36 cellular contexts compared by ENCODE assay signal in the genomic region with DNA sequence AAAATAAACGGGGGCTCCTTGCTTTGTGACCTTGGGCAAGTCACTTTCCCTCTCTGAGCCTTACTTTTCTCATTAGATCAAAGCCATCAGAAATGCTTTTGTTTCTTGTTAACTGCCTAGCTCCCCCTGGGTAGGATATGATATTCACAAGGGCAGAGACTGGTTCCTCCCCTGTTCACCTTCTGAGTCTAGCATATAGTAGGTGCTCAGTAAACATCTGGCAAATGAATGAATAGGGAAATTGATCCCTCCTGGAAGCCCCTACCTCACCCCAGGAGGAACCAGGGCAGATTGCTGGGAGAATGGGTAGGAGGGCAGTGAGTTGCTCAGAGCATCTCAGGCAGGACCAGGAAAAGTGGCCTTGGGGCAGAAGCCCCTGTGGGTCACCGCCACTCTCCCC. TPM values are rescaled to one million over a fixed set of nuclear protein-coding genes. Genes with fewer than 3 reads are reported as not detected.
"Had no signal": no experiment of that assay in that cellular context is flagged by ENCODE, and none has a peak within 500 bp of the region (broad histone marks: within the 10 kb centered on the region; RNA-seq: fewer than 3 reads in every experiment).

No MANE protein-coding gene starts in this region.

- H3K27me3 ChIP-seq: ascending aorta, cardiac muscle cell had no signal

- H3K27ac Mint-ChIP-seq: activated B cell treated with CpG ODN at 0.5 μM for 24 hours; activated CD4-positive, alpha-beta memory T cell treated with anti-CD3 and anti-CD28 coated beads, Interleukin-2, amount 10 ng/mL, durations not matched to agents 7 days and 5 days; activated CD4-positive, alpha-beta T cell treated with anti-CD3 and anti-CD28 coated beads, Interleukin-2, amount 10 ng/mL, durations not matched to agents 24 days and 14 days; activated CD8-positive, alpha-beta memory T cell treated with anti-CD3 and anti-CD28 coated beads, Interleukin-2, amount 10 ng/mL, durations not matched to agents 7 days and 5 days; activated CD8-positive, alpha-beta T cell treated with anti-CD3 and anti-CD28 coated beads, Interleukin-2, amount 10 ng/mL, durations not matched to agents 7 days and 5 days; activated naive CD4-positive, alpha-beta T cell treated with anti-CD3 and anti-CD28 coated beads, Interleukin-2, amount 10 ng/mL, durations not matched to agents 7 days and 5 days; activated naive CD4-positive, alpha-beta T cell treated with anti-CD3 and anti-CD28 coated beads, Interleukin-2, amount 50 U/mL, for 24 hours; activated naive CD8-positive, alpha-beta T cell; activated naive CD8-positive, alpha-beta T cell treated with anti-CD3 and anti-CD28 coated beads, Interleukin-2, amount 10 ng/mL, durations not matched to agents 7 days and 5 days; activated naive CD8-positive, alpha-beta T cell treated with anti-CD3 and anti-CD28 coated beads, Interleukin-2, amount 50 U/mL, for 24 hours; activated T-cell treated with anti-CD3 and anti-CD28 coated beads, Interleukin-2, amount 50 U/mL, for 24 hours; activated T-helper 2 cell treated with anti-CD3 and anti-CD28 coated beads, Interferon-gamma antibody, Interleukin-2, Interleukin-4, amounts not matched to agents 10 μg/mL and 5 μg/mL and 100 μg/mL, durations not matched to agents 14 hours and 24 hours and 36 hours; brain; T-helper 1 cell treated with Interleukin-12 subunit alpha and Interleukin-12 subunit beta and Interleukin-4 antibody, amounts not matched to agents 30 μg/mL and 1 μg/mL, for 36 hours; T-helper 2 cell treated with Interferon-gamma antibody and Interleukin-4, amounts not matched to agents 5 μg/mL and 100 μg/mL, for 36 hours had no signal

- H3K9me3 Mint-ChIP-seq: activated B cell treated with CpG ODN at 0.5 μM for 24 hours; activated CD4-positive, alpha-beta memory T cell treated with anti-CD3 and anti-CD28 coated beads, Interleukin-2, amount 10 ng/mL, durations not matched to agents 7 days and 5 days; activated CD4-positive, alpha-beta T cell treated with anti-CD3 and anti-CD28 coated beads, Interleukin-2, amount 10 ng/mL, durations not matched to agents 24 days and 14 days; activated naive CD4-positive, alpha-beta T cell treated with anti-CD3 and anti-CD28 coated beads, Interleukin-2, amount 10 ng/mL, durations not matched to agents 7 days and 5 days; activated naive CD4-positive, alpha-beta T cell treated with anti-CD3 and anti-CD28 coated beads, Interleukin-2, amount 50 U/mL, for 24 hours; activated naive CD8-positive, alpha-beta T cell treated with anti-CD3 and anti-CD28 coated beads, Interleukin-2, amount 10 ng/mL, durations not matched to agents 7 days and 5 days; activated naive CD8-positive, alpha-beta T cell treated with anti-CD3 and anti-CD28 coated beads, Interleukin-2, amount 50 U/mL, for 24 hours; activated T-cell treated with anti-CD3 and anti-CD28 coated beads, Interleukin-2, amount 50 U/mL, for 24 hours; activated T-helper 2 cell treated with anti-CD3 and anti-CD28 coated beads, Interferon-gamma antibody, Interleukin-2, Interleukin-4, amounts not matched to agents 10 μg/mL and 5 μg/mL and 100 μg/mL, durations not matched to agents 14 hours and 24 hours and 36 hours; brain; central memory CD8-positive, alpha-beta T cell; T-helper 1 cell treated with Interleukin-12 subunit alpha and Interleukin-12 subunit beta and Interleukin-4 antibody, amounts not matched to agents 30 μg/mL and 1 μg/mL, for 36 hours; T-helper 2 cell treated with Interferon-gamma antibody and Interleukin-4, amounts not matched to agents 5 μg/mL and 100 μg/mL, for 36 hours had no signal

- H3K36me3 Mint-ChIP-seq: activated CD8-positive, alpha-beta memory T cell treated with anti-CD3 and anti-CD28 coated beads, Interleukin-2, amount 10 ng/mL, durations not matched to agents 7 days and 5 days; activated naive CD4-positive, alpha-beta T cell treated with anti-CD3 and anti-CD28 coated beads, Interleukin-2, amount 50 U/mL, for 24 hours; activated naive CD8-positive, alpha-beta T cell; activated naive CD8-positive, alpha-beta T cell treated with anti-CD3 and anti-CD28 coated beads, Interleukin-2, amount 10 ng/mL, durations not matched to agents 7 days and 5 days had no signal

- H3K9me3 ChIP-seq: ascending aorta had no signal

- H3K27ac ChIP-seq: ascending aorta, cardiac muscle cell had no signal

- H3K4me3 Mint-ChIP-seq: activated B cell treated with CpG ODN at 0.5 μM for 24 hours; activated CD4-positive, alpha-beta memory T cell treated with anti-CD3 and anti-CD28 coated beads, Interleukin-2, amount 10 ng/mL, durations not matched to agents 7 days and 5 days; activated CD4-positive, alpha-beta T cell treated with anti-CD3 and anti-CD28 coated beads, Interleukin-2, amount 10 ng/mL, durations not matched to agents 24 days and 14 days; activated CD8-positive, alpha-beta memory T cell treated with anti-CD3 and anti-CD28 coated beads, Interleukin-2, amount 10 ng/mL, durations not matched to agents 7 days and 5 days; activated CD8-positive, alpha-beta T cell treated with anti-CD3 and anti-CD28 coated beads, Interleukin-2, amount 10 ng/mL, durations not matched to agents 7 days and 5 days; activated naive CD4-positive, alpha-beta T cell treated with anti-CD3 and anti-CD28 coated beads, Interleukin-2, amount 10 ng/mL, durations not matched to agents 7 days and 5 days; activated naive CD4-positive, alpha-beta T cell treated with anti-CD3 and anti-CD28 coated beads, Interleukin-2, amount 50 U/mL, for 24 hours; activated naive CD8-positive, alpha-beta T cell; activated naive CD8-positive, alpha-beta T cell treated with anti-CD3 and anti-CD28 coated beads, Interleukin-2, amount 10 ng/mL, durations not matched to agents 7 days and 5 days; activated naive CD8-positive, alpha-beta T cell treated with anti-CD3 and anti-CD28 coated beads, Interleukin-2, amount 50 U/mL, for 24 hours; activated T-cell treated with anti-CD3 and anti-CD28 coated beads, Interleukin-2, amount 50 U/mL, for 24 hours; brain; central memory CD8-positive, alpha-beta T cell; T-helper 1 cell treated with Interleukin-12 subunit alpha and Interleukin-12 subunit beta and Interleukin-4 antibody, amounts not matched to agents 30 μg/mL and 1 μg/mL, for 36 hours; T-helper 2 cell treated with Interferon-gamma antibody and Interleukin-4, amounts not matched to agents 5 μg/mL and 100 μg/mL, for 36 hours had no signal

- H3K27me3 Mint-ChIP-seq: activated B cell treated with CpG ODN at 0.5 μM for 24 hours; activated CD4-positive, alpha-beta memory T cell treated with anti-CD3 and anti-CD28 coated beads, Interleukin-2, amount 10 ng/mL, durations not matched to agents 7 days and 5 days; activated CD4-positive, alpha-beta T cell treated with anti-CD3 and anti-CD28 coated beads, Interleukin-2, amount 10 ng/mL, durations not matched to agents 24 days and 14 days; activated CD8-positive, alpha-beta memory T cell treated with anti-CD3 and anti-CD28 coated beads, Interleukin-2, amount 10 ng/mL, durations not matched to agents 7 days and 5 days; activated naive CD4-positive, alpha-beta T cell treated with anti-CD3 and anti-CD28 coated beads, Interleukin-2, amount 10 ng/mL, durations not matched to agents 7 days and 5 days; activated naive CD4-positive, alpha-beta T cell treated with anti-CD3 and anti-CD28 coated beads, Interleukin-2, amount 50 U/mL, for 24 hours; activated naive CD8-positive, alpha-beta T cell; activated naive CD8-positive, alpha-beta T cell treated with anti-CD3 and anti-CD28 coated beads, Interleukin-2, amount 10 ng/mL, durations not matched to agents 7 days and 5 days; activated naive CD8-positive, alpha-beta T cell treated with anti-CD3 and anti-CD28 coated beads, Interleukin-2, amount 50 U/mL, for 24 hours; activated T-cell treated with anti-CD3 and anti-CD28 coated beads, Interleukin-2, amount 50 U/mL, for 24 hours; brain; central memory CD8-positive, alpha-beta T cell had no signal

- H3K4me1 ChIP-seq: ascending aorta had no signal

- H3K4me3 ChIP-seq: ascending aorta, cardiac muscle cell had no signal

- DNase-seq: activated B cell treated with CpG ODN at 0.5 μM for 24 hours; activated CD4-positive, alpha-beta memory T cell treated with anti-CD3 and anti-CD28 coated beads, Interleukin-2, amount 10 ng/mL, durations not matched to agents 7 days and 5 days; activated CD4-positive, alpha-beta T cell treated with anti-CD3 and anti-CD28 coated beads for 4 hours; activated CD4-positive, alpha-beta T cell treated with anti-CD3 and anti-CD28 coated beads, Interleukin-2, amount 10 ng/mL, durations not matched to agents 24 days and 14 days; activated CD4-positive, alpha-beta T cell treated with anti-CD3 and anti-CD28 coated beads, Interleukin-2, amount 50 U/mL, for 1 hour; activated CD4-positive, alpha-beta T cell treated with anti-CD3 and anti-CD28 coated beads, Interleukin-2, amount 50 U/mL, for 4 hours; activated CD4-positive, CD25-positive, alpha-beta regulatory T cell treated with anti-CD3 and anti-CD28 coated beads, Interleukin-2, amount 50 U/mL, for 72 hours; activated CD8-positive, alpha-beta memory T cell treated with anti-CD3 and anti-CD28 coated beads for 24 hours; activated CD8-positive, alpha-beta memory T cell treated with anti-CD3 and anti-CD28 coated beads, Interleukin-2, amount 10 ng/mL, durations not matched to agents 7 days and 5 days; activated CD8-positive, alpha-beta memory T cell treated with anti-CD3 and anti-CD28 coated beads, Interleukin-2, amount 50 U/mL, for 48 hours; activated CD8-positive, alpha-beta T cell treated with anti-CD3 and anti-CD28 coated beads, Interleukin-2, amount 10 ng/mL, durations not matched to agents 7 days and 5 days; activated effector memory CD4-positive, alpha-beta T cell treated with Interleukin-2 at 50 U/mL for 16 hours; activated gamma-delta T cell; activated naive CD4-positive, alpha-beta T cell treated with anti-CD3 and anti-CD28 coated beads, Interleukin-2, amount 10 ng/mL, durations not matched to agents 7 days and 5 days; activated naive CD4-positive, alpha-beta T cell treated with Interleukin-2 at 50 U/mL for 16 hours; activated naive CD8-positive, alpha-beta T cell treated with anti-CD3 and anti-CD28 coated beads, Interleukin-2, amount 10 ng/mL, durations not matched to agents 7 days and 5 days; activated naive CD8-positive, alpha-beta T cell treated with anti-CD3 and anti-CD28 coated beads, Interleukin-2, amount 50 U/mL, for 24 hours; activated T-cell treated with anti-CD3 and anti-CD28 coated beads, Interleukin-2, amount 50 U/mL, for 24 hours; activated T-cell treated with anti-CD3 and anti-CD28 coated beads, Interleukin-2, amount 50 U/mL, for 48 hours; amygdala; anterior cingulate cortex; caudate nucleus; cerebellar nuclear complex; T-helper 1 cell; T-helper 2 cell; T-helper 9 cell had no signal

- H3K4me1 Mint-ChIP-seq: activated B cell treated with CpG ODN at 0.5 μM for 24 hours; activated CD4-positive, alpha-beta T cell treated with anti-CD3 and anti-CD28 coated beads, Interleukin-2, amount 10 ng/mL, durations not matched to agents 24 days and 14 days; activated naive CD4-positive, alpha-beta T cell treated with anti-CD3 and anti-CD28 coated beads, Interleukin-2, amount 50 U/mL, for 24 hours; activated naive CD8-positive, alpha-beta T cell treated with anti-CD3 and anti-CD28 coated beads, Interleukin-2, amount 10 ng/mL, durations not matched to agents 7 days and 5 days; activated naive CD8-positive, alpha-beta T cell treated with anti-CD3 and anti-CD28 coated beads, Interleukin-2, amount 50 U/mL, for 24 hours; brain; central memory CD8-positive, alpha-beta T cell had no signal

RNA-seq across cellular contexts. Expression of a gene that starts 23.9 kb away (rescaled TPM):
- total RNA-seq: chondrocyte had no signal

RNA-seq across cellular contexts. Expression of a gene that starts 37.7 kb away (rescaled TPM):
- total RNA-seq: activated CD4-positive, alpha-beta T cell treated with anti-CD3 and anti-CD28 coated beads, Interleukin-2, amount 10 ng/mL, durations not matched to agents 24 days and 14 days; chondrocyte had no signal
